ENCODE assay signal across 1 cellular context in the genomic region with DNA sequence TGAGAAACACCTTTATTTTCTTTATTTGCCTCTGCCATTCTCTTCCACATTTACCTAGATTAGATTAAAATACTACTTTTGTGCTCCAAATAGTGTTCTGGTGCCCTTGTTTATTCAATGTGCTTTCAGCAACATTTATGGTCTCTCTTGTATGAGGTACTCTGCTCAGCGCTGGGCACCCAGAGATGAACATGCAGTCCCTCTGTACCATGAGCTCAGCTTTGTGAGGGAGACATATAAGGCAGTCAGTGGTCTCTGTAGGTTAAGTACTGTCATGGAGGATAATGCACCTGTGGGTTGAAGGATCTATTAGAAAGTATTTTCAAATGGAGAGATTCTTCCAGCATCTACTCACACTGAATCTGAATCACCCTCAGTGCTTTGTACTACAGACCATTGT.
TF ChIP-seq lines count a peak whose summit lies in the region.

No MANE protein-coding gene starts in this region.

TF ChIP-seq in H1, 55 proteins besides CTCF, POLR2A, EP300 and RAD21:
- no peak for TF ChIP-seq BACH1 (IDR thresholded peaks at IDR 0.05; ENCODE audit: low read length)
